8 cellular contexts compared by ENCODE assay signal in genomic region chr1:68174173-68175113, GRCh38. TPM values are rescaled to one million over a fixed set of nuclear protein-coding genes. Genes with fewer than 3 reads are reported as not detected.
DNase-seq lines count a peak whose midpoint lies in the region; ATAC-seq and TF ChIP-seq lines count a peak whose summit lies in the region.

No MANE protein-coding gene starts in this region.

- intact Hi-C loops in body of pancreas (cut with DNase I) = no loop called here

- H3K27ac ChIP-seq in body of pancreas (peak overlapping the region; percentile 62 to 74 (median 65)), thoracic aorta (peak overlapping the region; percentile 61 to 71)

- no peak for TF ChIP-seq POLR2A in body of pancreas (IDR thresholded peaks at IDR 0.05)

- H3K4me3 Mint-ChIP-seq in activated naive CD8-positive, alpha-beta T cell treated with anti-CD3 and anti-CD28 coated beads for 36 hours = no peak overlapping the region

- H3K27me3 ChIP-seq in MG63 (no peaks in the 10 kb centered on the region), body of pancreas (no peaks in the 10 kb centered on the region), thoracic aorta (replicated peaks; ENCODE audit: insufficient read depth) (no peaks in the 10 kb centered on the region)

- TF ChIP-seq CTCF in body of pancreas (IDR thresholded peaks at IDR 0.05) = no peak
- TF ChIP-seq CTCF in thoracic aorta (IDR thresholded peaks at IDR 0.05) = no peak

- peaks cover 54% of the 10 kb centered on the region for H3K4me1 ChIP-seq in body of pancreas
- peaks cover 28 to 66% of the 10 kb centered on the region in 2 donors for H3K4me1 ChIP-seq in thoracic aorta (ENCODE audit: control insufficient read depth in 1 of 2, low read depth in 2 of 2)

- H3K9me3 Mint-ChIP-seq in activated naive CD8-positive, alpha-beta T cell treated with anti-CD3 and anti-CD28 coated beads for 36 hours = peaks cover 2% of the 10 kb centered on the region

- H3K9me3 ChIP-seq in MG63 (no peaks in the 10 kb centered on the region), body of pancreas (no peaks in the 10 kb centered on the region), thoracic aorta (no peaks in the 10 kb centered on the region)

- H3K27ac Mint-ChIP-seq in activated naive CD8-positive, alpha-beta T cell treated with anti-CD3 and anti-CD28 coated beads for 36 hours = no peak overlapping the region

- peak; percentile 80 for ATAC-seq in body of pancreas
- ATAC-seq in thoracic aorta (ENCODE audit: insufficient number of reproducible peaks, low FRiP score, low read depth) = peak; percentile 51
- no peak for ATAC-seq in GM21528 (IDR thresholded peaks at IDR 0.05; ENCODE audit: low FRiP score, unreplicated experiment)
- no peak for ATAC-seq in HG02938 (IDR thresholded peaks at IDR 0.05; ENCODE audit: unreplicated experiment)
- no peak for ATAC-seq in HG03442 (IDR thresholded peaks at IDR 0.05; ENCODE audit: unreplicated experiment)

- peaks cover 3% of the 10 kb centered on the region for H3K4me1 Mint-ChIP-seq in activated naive CD8-positive, alpha-beta T cell treated with anti-CD3 and anti-CD28 coated beads for 36 hours

- H3K4me3 ChIP-seq in MG63 (no peak overlapping the region), body of pancreas (no peak overlapping the region), thoracic aorta (peak overlapping the region; percentile 45)

- H3K36me3 ChIP-seq in MG63 = no peaks in the 10 kb centered on the region
- H3K36me3 ChIP-seq in body of pancreas (replicated peaks in 1 of 2; ENCODE audit: insufficient read depth in 1 of 2, low read depth in 2 of 2) = no peaks in the 10 kb centered on the region
- H3K36me3 ChIP-seq in thoracic aorta = no peaks in the 10 kb centered on the region

- H3K36me3 Mint-ChIP-seq in activated naive CD8-positive, alpha-beta T cell treated with anti-CD3 and anti-CD28 coated beads for 36 hours = no peaks in the 10 kb centered on the region

- DNase-seq in MG63 (peak; percentile 81), body of pancreas (peak; percentile 67 to 83 (median 78)), kidney tubule cell (ENCODE audit: low spot score) (peak; percentile 88), thoracic aorta (ENCODE audit: low spot score) (peak; percentile 77)
- DNase-seq in activated naive CD8-positive, alpha-beta T cell treated with anti-CD3 and anti-CD28 coated beads for 36 hours = no peak

- H3K27me3 Mint-ChIP-seq in activated naive CD8-positive, alpha-beta T cell treated with anti-CD3 and anti-CD28 coated beads for 36 hours = peaks cover 9% of the 10 kb centered on the region

- 44 to 48% methylated on average over 12 of the region's 12 CpGs for WGBS in body of pancreas, 2 donors

RNA-seq across cellular contexts. Expression of gene WLS, which starts 57.9 kb away (rescaled TPM):
- total RNA-seq in MG63 (2014; rRNA removed; shearing (Covaris generic); ENCODE audit: low replicate concordance) = 25.4 and 32.4 TPM in 2 replicates
- 10 to 100 TPM; 39.6 to 73.4 TPM for total RNA-seq in body of pancreas
- 10 to 100 TPM; 73.9 to 80.1 TPM for total RNA-seq in thoracic aorta
- not detected for total RNA-seq in activated naive CD8-positive, alpha-beta T cell treated with anti-CD3 and anti-CD28 coated beads for 36 hours

Comparison
In these comparisons a context has a peak if more than half of its experiments do, and no peak if none do; other contexts are left out.
1. ATAC-seq: peak in body of pancreas (single experiment) and thoracic aorta (single experiment); none in GM21528 (single experiment), HG02938 (single experiment) and HG03442 (single experiment).
2. RNA of gene WLS, which starts 57.9 kb away (total RNA-seq): 73.9 to 80.1 TPM in thoracic aorta, 39.6 to 73.4 TPM in body of pancreas and 25.4 to 32.4 TPM in MG63; not detected in activated naive CD8-positive, alpha-beta T cell treated with anti-CD3 and anti-CD28 coated beads for 36 hours; every median in the first group is over 10 times any median in the second.